In the genomic region with DNA sequence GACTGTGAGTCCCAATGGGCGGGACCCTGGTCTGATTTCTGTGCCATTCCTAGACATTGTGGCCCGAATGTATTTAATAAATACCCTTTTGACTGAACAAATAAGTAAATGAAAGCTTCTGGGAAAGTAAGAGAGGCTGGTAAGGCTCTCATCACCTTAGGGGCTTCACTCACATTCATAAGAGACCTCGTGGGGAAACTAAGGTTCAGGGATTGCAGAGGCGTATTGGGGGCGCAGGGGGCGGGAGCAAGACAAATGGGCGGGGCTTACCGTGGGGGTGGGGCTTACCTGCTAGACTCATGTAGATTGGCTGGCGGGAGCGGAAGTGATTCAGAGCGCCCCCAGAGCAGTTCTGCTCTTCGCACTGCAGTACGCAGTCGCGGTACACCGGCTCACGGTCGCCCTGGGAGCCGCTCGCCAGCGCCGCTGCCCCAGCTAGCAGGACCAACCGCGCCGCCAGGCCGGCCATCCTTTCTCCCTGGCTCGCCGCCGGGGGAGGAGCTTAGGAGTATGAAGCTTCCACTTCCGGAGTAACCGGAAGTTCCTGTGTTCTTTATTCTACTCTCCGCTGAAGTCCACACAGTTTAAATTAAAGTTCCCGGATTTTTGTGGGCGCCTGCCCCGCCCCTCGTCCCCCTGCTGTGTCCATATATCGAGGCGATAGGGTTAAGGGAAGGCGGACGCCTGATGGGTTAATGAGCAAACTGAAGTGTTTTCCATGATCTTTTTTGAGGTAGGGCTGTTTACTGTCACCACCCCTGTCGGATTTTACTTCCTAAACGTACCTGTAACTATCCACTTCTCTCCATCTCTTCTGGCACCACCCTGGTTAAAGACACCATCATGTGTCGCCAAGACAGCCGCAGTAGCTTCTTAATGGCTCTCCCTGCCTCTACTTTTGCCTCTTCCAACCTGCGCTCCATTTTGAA, we compare ENCODE assay signal across 8 cellular contexts. TPM values are rescaled to one million over a fixed set of nuclear protein-coding genes. Genes with fewer than 3 reads are reported as not detected.
A peak's percentile ranks its signal among the peaks of the same experiment; 100 is the strongest.
DNase-seq lines count a peak whose midpoint lies in the region; ATAC-seq and TF ChIP-seq lines count a peak whose summit lies in the region.

A gene with protein sequence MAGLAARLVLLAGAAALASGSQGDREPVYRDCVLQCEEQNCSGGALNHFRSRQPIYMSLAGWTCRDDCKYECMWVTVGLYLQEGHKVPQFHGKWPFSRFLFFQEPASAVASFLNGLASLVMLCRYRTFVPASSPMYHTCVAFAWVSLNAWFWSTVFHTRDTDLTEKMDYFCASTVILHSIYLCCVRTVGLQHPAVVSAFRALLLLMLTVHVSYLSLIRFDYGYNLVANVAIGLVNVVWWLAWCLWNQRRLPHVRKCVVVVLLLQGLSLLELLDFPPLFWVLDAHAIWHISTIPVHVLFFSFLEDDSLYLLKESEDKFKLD (minus strand): TSS at position 512 of the 929 bp plus-strand sequence. CDS start 43 bp downstream, at position 469.

- H3F3A ChIP-seq in SK-N-SH (replicated peaks; ENCODE audit: insufficient read depth): peaks cover 15% of the 10 kb centered on the region

- peaks cover 0 to 9% of the 10 kb centered on the region in 2 donors for H3K9me3 Mint-ChIP-seq in activated naive CD4-positive, alpha-beta T cell treated with anti-CD3 and anti-CD28 coated beads, Interleukin-2, amount 50 U/mL, for 72 hours
- H3K9me3 Mint-ChIP-seq in glutamatergic neuron (ENCODE audit: unreplicated experiment): peaks cover 10% of the 10 kb centered on the region

- H3K27ac Mint-ChIP-seq in activated naive CD4-positive, alpha-beta T cell treated with anti-CD3 and anti-CD28 coated beads, Interleukin-2, amount 50 U/mL, for 72 hours: peak within 1 kb of the TSS; percentile 92 to 98
- peak within 1 kb of the TSS; percentile 87 for H3K27ac Mint-ChIP-seq in glutamatergic neuron (ENCODE audit: unreplicated experiment)

- peaks cover 10% of the 10 kb centered on the region for H3K4me1 Mint-ChIP-seq in glutamatergic neuron (ENCODE audit: low read depth, unreplicated experiment)

- peak within 1 kb of the TSS; percentile 82 for H3K4me3 ChIP-seq in NB4 (ENCODE audit: low read depth, low read length)
- H3K4me3 ChIP-seq in SK-N-SH (ENCODE audit: low read depth in 2 of 2, low read length in 1 of 2): peak within 1 kb of the TSS; percentile 61 to 78
- peak within 1 kb of the TSS; percentile 96 for H3K4me3 ChIP-seq in osteoblast (ENCODE audit: insufficient read depth, low read length)
- H3K4me3 ChIP-seq in thoracic aorta: peak within 1 kb of the TSS; percentile 72

- H3K9ac ChIP-seq in SK-N-SH: peak within 1 kb of the TSS; percentile 49; the same call in 1 of the 2 replicates

- H4K20me1 ChIP-seq in SK-N-SH (ENCODE audit: insufficient read depth) (no peaks in the 10 kb centered on the region), osteoblast (ENCODE audit: insufficient read depth, low read length) (no peaks in the 10 kb centered on the region)

- peak; percentile 71 for TF ChIP-seq POLR2A in NB4 (IDR thresholded peaks at IDR 0.05; ENCODE audit: extremely low read depth, insufficient read length)

- 7% methylated on average over 24 of the region's 45 CpGs for WGBS in SK-N-SH (ENCODE audit: low lambda C conversion rate)

- no peaks in the 10 kb centered on the region for H3K9me3 ChIP-seq in SK-N-SH
- H3K9me3 ChIP-seq in osteoblast (ENCODE audit: low read depth, low read length): no peaks in the 10 kb centered on the region
- no peaks in the 10 kb centered on the region for H3K9me3 ChIP-seq in thoracic aorta

- no peak for TF ChIP-seq RAD21 in SK-N-SH (IDR thresholded peaks at IDR 0.05; ENCODE audit: low read length)

- peak within 1 kb of the TSS; percentile 99 for H2AFZ ChIP-seq in SK-N-SH (ENCODE audit: low read depth)
- H2AFZ ChIP-seq in osteoblast (ENCODE audit: low read length): peak within 1 kb of the TSS; percentile 99

- H3K36me3 Mint-ChIP-seq in activated naive CD4-positive, alpha-beta T cell treated with anti-CD3 and anti-CD28 coated beads, Interleukin-2, amount 50 U/mL, for 72 hours: peaks cover 15 to 18% of the 10 kb centered on the region in 2 donors
- H3K36me3 Mint-ChIP-seq in glutamatergic neuron (ENCODE audit: unreplicated experiment): peaks cover 13% of the 10 kb centered on the region

- H3K27ac ChIP-seq in SK-N-SH (ENCODE audit: low read depth in 2 of 2, low read length in 1 of 2) (peak within 1 kb of the TSS; percentile 84 to 98), osteoblast (ENCODE audit: low read depth, low read length) (peak within 1 kb of the TSS; percentile 73), thoracic aorta (peak within 1 kb of the TSS; percentile 84 to 91)

- TF ChIP-seq EP300 in SK-N-SH (IDR thresholded peaks at IDR 0.05; ENCODE audit: borderline replicate concordance in 1 of 2, low read depth in 1 of 2, low read length in 1 of 2): no peak

- no peaks in the 10 kb centered on the region for H3K79me2 ChIP-seq in SK-N-SH (ENCODE audit: insufficient read depth)
- H3K79me2 ChIP-seq in osteoblast (ENCODE audit: insufficient read depth, low read length): no peaks in the 10 kb centered on the region

- POLR2A ChIA-PET in GM10248 (lab: Yijun Ruan, JAX): interaction anchor here (0.5 to 0.9 kb wide), 2 partner anchors 13 to 28 kb away, joined by 3 to 5 read pairs; no protein-coding TSS in a partner anchor
- POLR2A ChIA-PET in SK-N-SH (lab: Yijun Ruan, JAX): interaction anchor here (0.6 to 1.5 kb wide), 10 partner anchors 8 to 1966 kb away, joined by 3 to 7 read pairs (median 3); partner anchors contain the start of genes ERBB2 and PNMT

- no peaks in the 10 kb centered on the region for H3K9me2 ChIP-seq in SK-N-SH

- DNase-seq in GM10248 (ENCODE audit: extremely low spot score): peak; percentile 94
- peak; percentile 98 for DNase-seq in NB4 (ENCODE audit: low read depth)
- peak; percentile 96 for DNase-seq in SK-N-SH
- peak; percentile 83 to 86 for DNase-seq in activated naive CD4-positive, alpha-beta T cell treated with anti-CD3 and anti-CD28 coated beads, Interleukin-2, amount 50 U/mL, for 72 hours (ENCODE audit: low spot score in 2 of 2)
- peak; percentile 86 for DNase-seq in glutamatergic neuron
- DNase-seq in osteoblast (ENCODE audit: insufficient read length, low spot score, missing footprints): peak; percentile 98
- DNase-seq in thoracic aorta (ENCODE audit: low spot score): peak; percentile 78

- H3K4me1 ChIP-seq in SK-N-SH (ENCODE audit: control insufficient read depth in 1 of 2, insufficient read depth in 2 of 2, low read depth in 1 of 2, low read length in 1 of 2): peaks cover 0 to 13% of the 10 kb centered on the region in 2 experiments; a peak in 2 of 4 replicates
- H3K4me1 ChIP-seq in osteoblast (ENCODE audit: insufficient read depth, low read length): peaks cover 15% of the 10 kb centered on the region
- peaks cover 2 to 15% of the 10 kb centered on the region in 2 donors for H3K4me1 ChIP-seq in thoracic aorta (ENCODE audit: control insufficient read depth in 1 of 2, low read depth in 2 of 2)

- CTCF ChIA-PET in GM10248 (lab: Yijun Ruan, JAX) (interaction anchor here (0.9 to 3.0 kb wide), 10 partner anchors 9 to 66 kb away, joined by 3 to 15 read pairs (median 6); partner anchors contain the start of genes MIEN1 and PNMT), SK-N-SH (lab: Yijun Ruan, JAX) (interaction anchor here (0.8 to 2.2 kb wide), 9 partner anchors 9 to 67 kb away, joined by 3 to 10 read pairs (median 5); no protein-coding TSS in a partner anchor)

- no peak for TF ChIP-seq CTCF in GM10248 (IDR thresholded peaks at IDR 0.05; ENCODE audit: control extremely low read depth, extremely low read depth, low read depth, missing control alignments)
- TF ChIP-seq CTCF in NB4 (IDR thresholded peaks at IDR 0.05; ENCODE audit: low read depth, low read length): no peak
- TF ChIP-seq CTCF in SK-N-SH (IDR thresholded peaks at IDR 0.05): peak; percentile 16; the same call in 1 of the 2 replicates
- TF ChIP-seq CTCF in glutamatergic neuron (IDR thresholded peaks at IDR 0.05; ENCODE audit: partially characterized antibody, unreplicated experiment): no peak
- TF ChIP-seq CTCF in osteoblast (IDR thresholded peaks at IDR 0.05; ENCODE audit: extremely low read depth, low read depth, low read length): no peak
- no peak for TF ChIP-seq CTCF in thoracic aorta (IDR thresholded peaks at IDR 0.05)

- peak within 1 kb of the TSS; percentile 97 for H3K4me3 Mint-ChIP-seq in glutamatergic neuron (ENCODE audit: unreplicated experiment)

- H3K27me3 Mint-ChIP-seq in glutamatergic neuron (ENCODE audit: unreplicated experiment): peaks cover 7% of the 10 kb centered on the region

- no peaks in the 10 kb centered on the region for H3K27me3 ChIP-seq in SK-N-SH (ENCODE audit: insufficient read depth)
- H3K27me3 ChIP-seq in osteoblast (ENCODE audit: insufficient read depth, low read length): no peaks in the 10 kb centered on the region
- no peaks in the 10 kb centered on the region for H3K27me3 ChIP-seq in thoracic aorta (replicated peaks; ENCODE audit: insufficient read depth)

- H3K4me2 ChIP-seq in SK-N-SH: peak within 1 kb of the TSS; percentile 86
- H3K4me2 ChIP-seq in osteoblast (ENCODE audit: insufficient read depth, low read length): peak within 1 kb of the TSS; percentile 99

- peak; percentile 79 for ATAC-seq in HG02571 (IDR thresholded peaks at IDR 0.05; ENCODE audit: unreplicated experiment)
- peak; percentile 90 to 96 for ATAC-seq in activated naive CD4-positive, alpha-beta T cell treated with anti-CD3 and anti-CD28 coated beads, Interleukin-2, amount 50 U/mL, for 72 hours
- ATAC-seq in thoracic aorta (ENCODE audit: insufficient number of reproducible peaks, low FRiP score, low read depth): peak; percentile 94

- H3K36me3 ChIP-seq in SK-N-SH (replicated peaks in 1 of 2; ENCODE audit: control insufficient read depth in 1 of 2, insufficient read depth in 2 of 2, low read length in 1 of 2): no peaks in the 10 kb centered on the region
- H3K36me3 ChIP-seq in osteoblast (ENCODE audit: insufficient read depth, low read length): no peaks in the 10 kb centered on the region
- no peaks in the 10 kb centered on the region for H3K36me3 ChIP-seq in thoracic aorta

RNA-seq across cellular contexts. Expression of the gene that starts here (rescaled TPM):
- polyA plus RNA-seq in SK-N-SH (2012; rRNA removed): 20.9 and 25.8 TPM in 2 replicates
- polyA plus RNA-seq in SK-N-SH (2012; cell fraction: cytosol; rRNA removed): 8.3 and 12.5 TPM in 2 replicates
- polyA plus RNA-seq in SK-N-SH (2012; cell fraction: nucleus; rRNA removed): 83.8 and 86.4 TPM in 2 replicates
- total RNA-seq in activated naive CD4-positive, alpha-beta T cell treated with anti-CD3 and anti-CD28 coated beads, Interleukin-2, amount 50 U/mL, for 72 hours: 10 to 100 TPM in 1 of 2 donors, 1 to 10 TPM in 1; 7.9 to 16.0 TPM
- total RNA-seq in glutamatergic neuron (ENCODE audit: unreplicated experiment): 10.7 TPM
- total RNA-seq in osteoblast: 10.3 and 10.9 TPM in 2 replicates
- 10 to 100 TPM; 19.9 to 27.2 TPM for total RNA-seq in thoracic aorta

Comparison
In these comparisons a context has a peak if more than half of its experiments do, and no peak if none do; other contexts are left out.
1. Peak in every context shown above with its lines: DNase-seq, ATAC-seq, H3K4me3 ChIP-seq and H3K27ac ChIP-seq.